In genomic region chr3:72274511-72275295, GRCh38 we compare ENCODE assay signal across 8 cellular contexts.
DNase-seq lines count a peak whose midpoint lies in the region; ATAC-seq and TF ChIP-seq lines count a peak whose summit lies in the region.

No MANE protein-coding gene starts in this region.

- DNase-seq in BE2C (peak; percentile 44), HCEC 1CT (peak; percentile 54), RWPE1 (ENCODE audit: low spot score) (no peak), pons (ENCODE audit: low spot score) (peak; percentile 72), GM13977 (ENCODE audit: low spot score) (no peak), NCI-H774 (lab: John Stamatoyannopoulos, UW) (no peak), NCI-H2107 (lab: John Stamatoyannopoulos, UW) (no peak)

- CTCF ChIA-PET in RWPE1 (lab: Yijun Ruan, JAX), result no interaction called here

- H3K27ac ChIP-seq in RWPE1, result peak overlapping the region; percentile 66

- H3K27me3 ChIP-seq in BE2C, result no peaks in the 10 kb centered on the region

- no peaks in the 10 kb centered on the region for H3K36me3 ChIP-seq in BE2C

- H3K9me3 ChIP-seq in BE2C, result no peaks in the 10 kb centered on the region

- TF ChIP-seq CTCF in BE2C (IDR thresholded peaks at IDR 0.05; ENCODE audit: low read depth, low read length), result no peak
- TF ChIP-seq CTCF in RWPE1 (conservative IDR thresholded peaks at IDR 0.05; ENCODE audit: low read depth), result no peak
- TF ChIP-seq CTCF in GM13977 (IDR thresholded peaks at IDR 0.05; ENCODE audit: extremely low read depth, insufficient read depth, missing control alignments), result no peak

- H3K4me3 ChIP-seq in BE2C (ENCODE audit: low read depth, low read length), result peak overlapping the region; percentile 20

- ATAC-seq in esophagus mucosa, result peak; percentile 47

- in situ Hi-C loops in GM13977 (cut with MboI; ENCODE audit: low pct_unique_long_range_greater_than_20kb, low sequenced_read_pairs, unreplicated experiment), result loop anchor here (25.0 kb wide), 1 partner anchor 187 kb away; no protein-coding TSS in a partner anchor

- peaks cover 16% of the 10 kb centered on the region for H3K4me1 ChIP-seq in BE2C

- POLR2A ChIA-PET in RWPE1 (lab: Yijun Ruan, JAX; ENCODE audit: low non-redundant PET), result no interaction called here

Comparison
In these comparisons a context has a peak if more than half of its experiments do, and no peak if none do; other contexts are left out.
1. DNase-seq: peak in BE2C (single experiment), HCEC 1CT (single experiment) and pons (single experiment); none in RWPE1 (single experiment), GM13977 (single experiment), NCI-H774 (single experiment) and NCI-H2107 (single experiment).